Comparison of ENCODE assay signal across 2 cellular contexts in the genomic region with DNA sequence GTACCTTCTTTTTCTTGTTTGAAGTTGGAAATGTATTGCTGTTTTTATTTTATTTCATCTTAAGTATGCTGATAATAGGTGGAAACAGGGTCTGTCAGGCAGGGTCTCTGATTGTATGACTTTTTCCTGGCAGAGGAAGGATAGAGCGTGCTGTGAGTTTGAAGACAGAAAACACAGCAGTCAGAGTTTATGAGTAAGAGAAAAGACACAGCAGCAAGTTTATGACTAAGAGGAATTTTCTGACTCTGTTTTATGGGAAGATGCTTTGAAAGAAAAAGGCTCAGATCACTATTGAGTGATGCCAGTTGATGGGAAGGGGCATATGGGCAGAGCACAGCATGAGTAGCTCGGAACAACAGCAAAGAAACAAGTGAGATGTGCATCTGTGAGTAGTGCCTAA.
TF ChIP-seq lines count a peak whose summit lies in the region.

No MANE protein-coding gene starts in this region.

TF ChIP-seq in SK-N-SH, 30 proteins besides CTCF, POLR2A, EP300 and RAD21 (continued from another document):
- TF ChIP-seq GATA2 (CRISPR knock-in tag; IDR thresholded peaks at IDR 0.05) (no peak), ELF1 (IDR thresholded peaks at IDR 0.05) (no peak), SIN3A (IDR thresholded peaks at IDR 0.05; ENCODE audit: borderline replicate concordance, low read depth, low read length) (no peak), TAF1 (IDR thresholded peaks at IDR 0.05; ENCODE audit: borderline replicate concordance, low read depth, low read length) (no peak), JUND (IDR thresholded peaks at IDR 0.05) (no peak), YY1 (IDR thresholded peaks at IDR 0.05; ENCODE audit: low read depth) (no peak), FOSL2 (IDR thresholded peaks at IDR 0.05; ENCODE audit: borderline replicate concordance, low read depth) (no peak), MXI1 (IDR thresholded peaks at IDR 0.05; ENCODE audit: low read depth, low read length) (no peak), POLR2AphosphoS5 (IDR thresholded peaks at IDR 0.05; ENCODE audit: low read depth, low read length) (no peak), CHD2 (IDR thresholded peaks at IDR 0.05; ENCODE audit: low read length, partially characterized antibody) (no peak)
- TF ChIP-seq, protein P1, sequence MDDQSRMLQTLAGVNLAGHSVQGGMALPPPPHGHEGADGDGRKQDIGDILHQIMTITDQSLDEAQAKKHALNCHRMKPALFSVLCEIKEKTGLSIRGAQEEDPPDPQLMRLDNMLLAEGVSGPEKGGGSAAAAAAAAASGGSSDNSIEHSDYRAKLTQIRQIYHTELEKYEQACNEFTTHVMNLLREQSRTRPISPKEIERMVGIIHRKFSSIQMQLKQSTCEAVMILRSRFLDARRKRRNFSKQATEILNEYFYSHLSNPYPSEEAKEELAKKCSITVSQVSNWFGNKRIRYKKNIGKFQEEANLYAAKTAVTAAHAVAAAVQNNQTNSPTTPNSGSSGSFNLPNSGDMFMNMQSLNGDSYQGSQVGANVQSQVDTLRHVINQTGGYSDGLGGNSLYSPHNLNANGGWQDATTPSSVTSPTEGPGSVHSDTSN (IDR thresholded peaks at IDR 0.05): no peak
- TF ChIP-seq, protein P2, sequence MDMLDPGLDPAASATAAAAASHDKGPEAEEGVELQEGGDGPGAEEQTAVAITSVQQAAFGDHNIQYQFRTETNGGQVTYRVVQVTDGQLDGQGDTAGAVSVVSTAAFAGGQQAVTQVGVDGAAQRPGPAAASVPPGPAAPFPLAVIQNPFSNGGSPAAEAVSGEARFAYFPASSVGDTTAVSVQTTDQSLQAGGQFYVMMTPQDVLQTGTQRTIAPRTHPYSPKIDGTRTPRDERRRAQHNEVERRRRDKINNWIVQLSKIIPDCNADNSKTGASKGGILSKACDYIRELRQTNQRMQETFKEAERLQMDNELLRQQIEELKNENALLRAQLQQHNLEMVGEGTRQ (IDR thresholded peaks at IDR 0.05; ENCODE audit: borderline replicate concordance, low read depth, low read length): no peak
- TF ChIP-seq, protein P3, sequence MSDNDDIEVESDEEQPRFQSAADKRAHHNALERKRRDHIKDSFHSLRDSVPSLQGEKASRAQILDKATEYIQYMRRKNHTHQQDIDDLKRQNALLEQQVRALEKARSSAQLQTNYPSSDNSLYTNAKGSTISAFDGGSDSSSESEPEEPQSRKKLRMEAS (IDR thresholded peaks at IDR 0.05; ENCODE audit: low read depth): no peak

TF ChIP-seq in SK-N-SH treated with all-trans-retinoic acid at 6 μM for 48 hours, 23 proteins besides CTCF, POLR2A, EP300 and RAD21 (continued from another document):
- TF ChIP-seq, protein P4, sequence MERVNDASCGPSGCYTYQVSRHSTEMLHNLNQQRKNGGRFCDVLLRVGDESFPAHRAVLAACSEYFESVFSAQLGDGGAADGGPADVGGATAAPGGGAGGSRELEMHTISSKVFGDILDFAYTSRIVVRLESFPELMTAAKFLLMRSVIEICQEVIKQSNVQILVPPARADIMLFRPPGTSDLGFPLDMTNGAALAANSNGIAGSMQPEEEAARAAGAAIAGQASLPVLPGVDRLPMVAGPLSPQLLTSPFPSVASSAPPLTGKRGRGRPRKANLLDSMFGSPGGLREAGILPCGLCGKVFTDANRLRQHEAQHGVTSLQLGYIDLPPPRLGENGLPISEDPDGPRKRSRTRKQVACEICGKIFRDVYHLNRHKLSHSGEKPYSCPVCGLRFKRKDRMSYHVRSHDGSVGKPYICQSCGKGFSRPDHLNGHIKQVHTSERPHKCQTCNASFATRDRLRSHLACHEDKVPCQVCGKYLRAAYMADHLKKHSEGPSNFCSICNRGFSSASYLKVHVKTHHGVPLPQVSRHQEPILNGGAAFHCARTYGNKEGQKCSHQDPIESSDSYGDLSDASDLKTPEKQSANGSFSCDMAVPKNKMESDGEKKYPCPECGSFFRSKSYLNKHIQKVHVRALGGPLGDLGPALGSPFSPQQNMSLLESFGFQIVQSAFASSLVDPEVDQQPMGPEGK (CRISPR knock-in tag; IDR thresholded peaks at IDR 0.05; ENCODE audit: borderline replicate concordance): no peak
- TF ChIP-seq, protein P5, sequence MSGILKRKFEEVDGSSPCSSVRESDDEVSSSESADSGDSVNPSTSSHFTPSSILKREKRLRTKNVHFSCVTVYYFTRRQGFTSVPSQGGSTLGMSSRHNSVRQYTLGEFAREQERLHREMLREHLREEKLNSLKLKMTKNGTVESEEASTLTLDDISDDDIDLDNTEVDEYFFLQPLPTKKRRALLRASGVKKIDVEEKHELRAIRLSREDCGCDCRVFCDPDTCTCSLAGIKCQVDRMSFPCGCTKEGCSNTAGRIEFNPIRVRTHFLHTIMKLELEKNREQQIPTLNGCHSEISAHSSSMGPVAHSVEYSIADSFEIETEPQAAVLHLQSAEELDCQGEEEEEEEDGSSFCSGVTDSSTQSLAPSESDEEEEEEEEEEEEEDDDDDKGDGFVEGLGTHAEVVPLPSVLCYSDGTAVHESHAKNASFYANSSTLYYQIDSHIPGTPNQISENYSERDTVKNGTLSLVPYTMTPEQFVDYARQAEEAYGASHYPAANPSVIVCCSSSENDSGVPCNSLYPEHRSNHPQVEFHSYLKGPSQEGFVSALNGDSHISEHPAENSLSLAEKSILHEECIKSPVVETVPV (CRISPR knock-in tag; IDR thresholded peaks at IDR 0.05): no peak
- TF ChIP-seq ZC3H10 (CRISPR knock-in tag; IDR thresholded peaks at IDR 0.05): no peak
- no peak for TF ChIP-seq ZNF8 (CRISPR knock-in tag; IDR thresholded peaks at IDR 0.05)
